In the genomic region with DNA sequence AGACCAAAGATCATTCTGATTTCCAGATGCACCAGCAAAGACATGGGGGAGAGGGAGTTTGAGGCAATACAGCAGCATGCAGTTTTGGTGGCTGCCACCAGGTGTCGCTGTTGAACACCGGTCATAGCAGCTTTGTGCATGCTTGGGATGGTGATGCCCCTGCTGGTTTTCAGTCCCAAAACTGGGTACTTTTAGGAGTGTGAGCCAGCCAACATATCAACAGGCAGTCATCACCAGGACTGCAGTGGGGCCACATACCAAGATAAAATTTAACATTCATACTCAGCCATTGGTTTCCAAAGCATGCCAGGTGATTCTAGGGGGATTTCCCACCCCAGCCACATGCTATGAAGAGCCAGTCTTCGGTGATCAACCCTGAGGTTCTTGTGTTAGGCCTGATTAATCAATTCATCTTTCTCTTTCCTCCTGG, we compare ENCODE assay signal across 8 cellular contexts.
DNase-seq lines count a peak whose midpoint lies in the region; ATAC-seq and TF ChIP-seq lines count a peak whose summit lies in the region.

No MANE protein-coding gene starts in this region.

- in situ Hi-C loops in astrocyte of the cerebellum (cut with HindIII; ENCODE audit: low sequenced_read_pairs) = no loop called here

- DNase-seq in Daoy (ENCODE audit: low read depth) (peak; percentile 46), MM.1S (peak; percentile 10), astrocyte of the cerebellum (ENCODE audit: low read depth) (no peak), osteoblast (ENCODE audit: insufficient read length, low spot score, missing footprints) (peak; percentile 62), D341Med (ENCODE audit: low spot score) (no peak), putamen (ENCODE audit: low spot score) (no peak)

- H3K4me2 ChIP-seq in MM.1S (ENCODE audit: low read depth, low read length) (no peak overlapping the region), osteoblast (ENCODE audit: insufficient read depth, low read length) (no peak overlapping the region)

- H3K9me2 ChIP-seq in MM.1S (replicated peaks; ENCODE audit: insufficient read depth, low read length) = no peaks in the 10 kb centered on the region

- H3K4me1 ChIP-seq in MM.1S (ENCODE audit: low read length) (no peaks in the 10 kb centered on the region), osteoblast (ENCODE audit: insufficient read depth, low read length) (no peaks in the 10 kb centered on the region)

- H3K9ac ChIP-seq in MM.1S (ENCODE audit: low read length) = no peak overlapping the region

- H2AFZ ChIP-seq in MM.1S (ENCODE audit: low read length) = no peak overlapping the region
- no peak overlapping the region for H2AFZ ChIP-seq in osteoblast (ENCODE audit: low read length)

- no peak overlapping the region for H3K27ac ChIP-seq in MM.1S (ENCODE audit: low read length)
- no peak overlapping the region for H3K27ac ChIP-seq in osteoblast (ENCODE audit: low read depth, low read length)

- H3K9me3 ChIP-seq in MM.1S (replicated peaks; ENCODE audit: insufficient read depth, low read length) = no peaks in the 10 kb centered on the region
- H3K9me3 ChIP-seq in osteoblast (ENCODE audit: low read depth, low read length) = peaks cover 17% of the 10 kb centered on the region

- no peaks in the 10 kb centered on the region for H3F3A ChIP-seq in MM.1S (ENCODE audit: insufficient read depth, low read length)

- no peaks in the 10 kb centered on the region for H4K20me1 ChIP-seq in MM.1S (ENCODE audit: insufficient read depth, low read length)
- no peaks in the 10 kb centered on the region for H4K20me1 ChIP-seq in osteoblast (ENCODE audit: insufficient read depth, low read length)

- H3K36me3 ChIP-seq in MM.1S (replicated peaks; ENCODE audit: insufficient read depth, low read length) (no peaks in the 10 kb centered on the region), osteoblast (ENCODE audit: insufficient read depth, low read length) (no peaks in the 10 kb centered on the region)

- peak; percentile 62 for TF ChIP-seq CTCF in MM.1S (IDR thresholded peaks at IDR 0.05; ENCODE audit: low read length)
- TF ChIP-seq CTCF in astrocyte of the cerebellum (IDR thresholded peaks at IDR 0.05; ENCODE audit: low read depth, low read length, missing control alignments) = peak; percentile 59
- TF ChIP-seq CTCF in osteoblast (IDR thresholded peaks at IDR 0.05; ENCODE audit: extremely low read depth, low read depth, low read length) = peak; percentile 51

- no peaks in the 10 kb centered on the region for H3K27me3 ChIP-seq in MM.1S (replicated peaks; ENCODE audit: insufficient read depth, low read length)
- no peaks in the 10 kb centered on the region for H3K27me3 ChIP-seq in osteoblast (ENCODE audit: insufficient read depth, low read length)

- H3K4me3 ChIP-seq in MM.1S (ENCODE audit: low read length) (no peak overlapping the region), astrocyte of the cerebellum (ENCODE audit: low read depth, low read length) (no peak overlapping the region), osteoblast (ENCODE audit: insufficient read depth, low read length) (no peak overlapping the region)

- ATAC-seq in GM21825 (IDR thresholded peaks at IDR 0.05; ENCODE audit: unreplicated experiment) = no peak
- ATAC-seq in GM18909 (IDR thresholded peaks at IDR 0.05; ENCODE audit: poor library complexity, unreplicated experiment) = no peak

- H3K79me2 ChIP-seq in MM.1S (ENCODE audit: low read length) (no peaks in the 10 kb centered on the region), osteoblast (ENCODE audit: insufficient read depth, low read length) (no peaks in the 10 kb centered on the region)

Comparison
In these comparisons a context has a peak if more than half of its experiments do, and no peak if none do; other contexts are left out.
1. DNase-seq: peak in Daoy (single experiment), MM.1S (single experiment) and osteoblast (single experiment); none in astrocyte of the cerebellum (single experiment), D341Med (single experiment) and putamen (single experiment).
2. Peak in every context shown above with its lines, with median percentiles within 50 percentile points of each other: CTCF ChIP-seq.